12 cellular contexts compared by ENCODE assay signal in genomic region chr6:87682310-87682709, GRCh38. TPM values are rescaled to one million over a fixed set of nuclear protein-coding genes. Genes with fewer than 3 reads are reported as not detected.
DNase-seq lines count a peak whose midpoint lies in the region; ATAC-seq lines count a peak whose summit lies in the region.
"Had no signal": no experiment of that assay in that cellular context is flagged by ENCODE, and none has a peak within 500 bp of the region (broad histone marks: within the 10 kb centered on the region; RNA-seq: fewer than 3 reads in every experiment).

No MANE protein-coding gene starts in this region.

- no peaks in the 10 kb centered on the region for H3K27me3 Mint-ChIP-seq in activated CD4-positive, alpha-beta memory T cell treated with anti-CD3 and anti-CD28 coated beads for 36 hours
- no peaks in the 10 kb centered on the region for H3K27me3 Mint-ChIP-seq in activated CD4-positive, alpha-beta memory T cell treated with anti-CD3 and anti-CD28 coated beads, Interleukin-2, amount 10 ng/mL, durations not matched to agents 7 days and 5 days

- peaks cover 27% of the 10 kb centered on the region for H3K36me3 Mint-ChIP-seq in activated CD4-positive, alpha-beta memory T cell treated with anti-CD3 and anti-CD28 coated beads for 36 hours
- H3K36me3 Mint-ChIP-seq in activated CD4-positive, alpha-beta memory T cell treated with anti-CD3 and anti-CD28 coated beads, Interleukin-2, amount 10 ng/mL, durations not matched to agents 7 days and 5 days (ENCODE audit: low read depth): peaks cover 62% of the 10 kb centered on the region
- H3K36me3 Mint-ChIP-seq in stimulated activated effector memory CD8-positive, alpha-beta T cell treated with anti-CD3 and anti-CD28 coated beads, Interleukin-12 subunit alpha, Interleukin-12 subunit beta, amount 100 ng/mL, for 72 hours: peaks cover 80% of the 10 kb centered on the region

- no peak overlapping the region for H3K4me3 Mint-ChIP-seq in activated CD4-positive, alpha-beta memory T cell treated with anti-CD3 and anti-CD28 coated beads for 36 hours
- no peak overlapping the region for H3K4me3 Mint-ChIP-seq in activated CD4-positive, alpha-beta memory T cell treated with anti-CD3 and anti-CD28 coated beads, Interleukin-2, amount 10 ng/mL, durations not matched to agents 7 days and 5 days
- H3K4me3 Mint-ChIP-seq in stimulated activated effector memory CD8-positive, alpha-beta T cell treated with anti-CD3 and anti-CD28 coated beads, Interleukin-12 subunit alpha, Interleukin-12 subunit beta, amount 100 ng/mL, for 72 hours: peak overlapping the region; percentile 38
- H3K4me3 Mint-ChIP-seq: neural crest cell had no signal

- POLR2A ChIA-PET in activated CD4-positive, alpha-beta memory T cell treated with anti-CD3 and anti-CD28 coated beads for 36 hours (lab: Charles Lee): interaction anchor here (1.2 to 1.3 kb wide), 4 partner anchors 19 to 57 kb away, joined by 3 to 5 read pairs (median 4); partner anchors contain the start of gene AKIRIN2
- POLR2A ChIA-PET in activated CD4-positive, alpha-beta memory T cell treated with anti-CD3 and anti-CD28 coated beads, Interleukin-2, amount 10 ng/mL, durations not matched to agents 7 days and 5 days (lab: Charles Lee): interaction anchor here (0.8 to 5.9 kb wide), 3 partner anchors 15 to 20 kb away, joined by 3 to 21 read pairs (median 11); partner anchors contain the start of gene AKIRIN2

- intact Hi-C loops in activated CD4-positive, alpha-beta memory T cell treated with anti-CD3 and anti-CD28 coated beads for 36 hours (cut with micrococcal nuclease): loop anchor here (2.0 kb wide), 1 partner anchor 16 kb away; no protein-coding TSS in a partner anchor

- CTCF ChIA-PET in activated CD4-positive, alpha-beta memory T cell treated with anti-CD3 and anti-CD28 coated beads for 36 hours (lab: Charles Lee): no interaction called here
- CTCF ChIA-PET in activated CD4-positive, alpha-beta memory T cell treated with anti-CD3 and anti-CD28 coated beads, Interleukin-2, amount 10 ng/mL, durations not matched to agents 7 days and 5 days (lab: Charles Lee): interaction anchor here (1.4 kb wide), 1 partner anchor 20 kb away, joined by 4 read pairs; the partner anchor contains the start of gene AKIRIN2

- peaks cover 67% of the 10 kb centered on the region for H3K4me1 Mint-ChIP-seq in activated CD4-positive, alpha-beta memory T cell treated with anti-CD3 and anti-CD28 coated beads for 36 hours (ENCODE audit: low read depth)
- peaks cover 75% of the 10 kb centered on the region for H3K4me1 Mint-ChIP-seq in activated CD4-positive, alpha-beta memory T cell treated with anti-CD3 and anti-CD28 coated beads, Interleukin-2, amount 10 ng/mL, durations not matched to agents 7 days and 5 days
- H3K4me1 Mint-ChIP-seq in stimulated activated effector memory CD8-positive, alpha-beta T cell treated with anti-CD3 and anti-CD28 coated beads, Interleukin-12 subunit alpha, Interleukin-12 subunit beta, amount 100 ng/mL, for 72 hours: peaks cover 54% of the 10 kb centered on the region

- peak overlapping the region; percentile 46 for H3K27ac Mint-ChIP-seq in activated CD4-positive, alpha-beta memory T cell treated with anti-CD3 and anti-CD28 coated beads for 36 hours
- no peak overlapping the region for H3K27ac Mint-ChIP-seq in activated CD4-positive, alpha-beta memory T cell treated with anti-CD3 and anti-CD28 coated beads, Interleukin-2, amount 10 ng/mL, durations not matched to agents 7 days and 5 days
- peak overlapping the region; percentile 86 for H3K27ac Mint-ChIP-seq in stimulated activated effector memory CD8-positive, alpha-beta T cell treated with anti-CD3 and anti-CD28 coated beads, Interleukin-12 subunit alpha, Interleukin-12 subunit beta, amount 100 ng/mL, for 72 hours

- DNase-seq in activated CD4-positive, alpha-beta memory T cell treated with anti-CD3 and anti-CD28 coated beads for 36 hours: no peak
- DNase-seq in activated CD4-positive, alpha-beta memory T cell treated with anti-CD3 and anti-CD28 coated beads, Interleukin-2, amount 10 ng/mL, durations not matched to agents 7 days and 5 days: no peak
- DNase-seq in amniotic epithelial cell (ENCODE audit: low read depth) (peak; percentile 41), NCI-H748 (lab: John Stamatoyannopoulos, UW; ENCODE audit: unreplicated experiment) (no peak), NCI-H2029 treated with DMSO at 0.1 percent for 48 hours (lab: John Stamatoyannopoulos, UW) (no peak)
- no peak for DNase-seq in stimulated activated effector memory CD8-positive, alpha-beta T cell treated with anti-CD3 and anti-CD28 coated beads, Interleukin-12 subunit alpha, Interleukin-12 subunit beta, amount 100 ng/mL, for 72 hours (ENCODE audit: low spot score in 2 of 2)
- DNase-seq: ACHN, NCI-H1092, thyroid gland had no signal

- ATAC-seq in HG02852 (IDR thresholded peaks at IDR 0.05; ENCODE audit: unreplicated experiment) (peak; percentile 66), GM21737 (IDR thresholded peaks at IDR 0.05; ENCODE audit: unreplicated experiment) (no peak)
- ATAC-seq in stimulated activated effector memory CD8-positive, alpha-beta T cell treated with anti-CD3 and anti-CD28 coated beads, Interleukin-12 subunit alpha, Interleukin-12 subunit beta, amount 100 ng/mL, for 72 hours: peak; percentile 99

- no peaks in the 10 kb centered on the region for H3K9me3 Mint-ChIP-seq in activated CD4-positive, alpha-beta memory T cell treated with anti-CD3 and anti-CD28 coated beads for 36 hours
- no peaks in the 10 kb centered on the region for H3K9me3 Mint-ChIP-seq in activated CD4-positive, alpha-beta memory T cell treated with anti-CD3 and anti-CD28 coated beads, Interleukin-2, amount 10 ng/mL, durations not matched to agents 7 days and 5 days
- no peaks in the 10 kb centered on the region for H3K9me3 Mint-ChIP-seq in stimulated activated effector memory CD8-positive, alpha-beta T cell treated with anti-CD3 and anti-CD28 coated beads, Interleukin-12 subunit alpha, Interleukin-12 subunit beta, amount 100 ng/mL, for 72 hours
- H3K9me3 Mint-ChIP-seq: neural crest cell had no signal

RNA-seq across cellular contexts. Expression of gene AKIRIN2, which starts 19.7 kb away (rescaled TPM):
- total RNA-seq in activated CD4-positive, alpha-beta memory T cell treated with anti-CD3 and anti-CD28 coated beads for 36 hours: 10 to 100 TPM; 45.7 to 46.0 TPM
- total RNA-seq in activated CD4-positive, alpha-beta memory T cell treated with anti-CD3 and anti-CD28 coated beads, Interleukin-2, amount 10 ng/mL, durations not matched to agents 7 days and 5 days: 10 to 100 TPM; 56.5 to 58.5 TPM
